In genomic region chr14:63867926-63868921, GRCh38 we compare ENCODE assay signal across 9 cellular contexts. TPM values are rescaled to one million over a fixed set of nuclear protein-coding genes. Genes with fewer than 3 reads are reported as not detected.
A peak's percentile ranks its signal among the peaks of the same experiment; 100 is the strongest.
DNase-seq lines count a peak whose midpoint lies in the region; ATAC-seq and TF ChIP-seq lines count a peak whose summit lies in the region.
"Had no signal": no experiment of that assay in that cellular context is flagged by ENCODE, and none has a peak within 500 bp of the region (broad histone marks: within the 10 kb centered on the region; RNA-seq: fewer than 3 reads in every experiment).

No MANE protein-coding gene starts in this region.

- no peak overlapping the region for H2BK120ac ChIP-seq in trophoblast cell (ENCODE audit: insufficient read depth, low read length, poor library complexity)

- no peak overlapping the region for H2AK5ac ChIP-seq in trophoblast cell (ENCODE audit: low read length)

- peaks cover 3% of the 10 kb centered on the region for H3K4me1 Mint-ChIP-seq in CD14-positive monocyte

- H3K9ac ChIP-seq in trophoblast cell (ENCODE audit: low read length) = no peak overlapping the region

- H3K9me3 ChIP-seq in body of pancreas (no peaks in the 10 kb centered on the region), trophoblast cell (ENCODE audit: insufficient read depth, low read depth, low read length) (no peaks in the 10 kb centered on the region), prostate gland (no peaks in the 10 kb centered on the region)

- ATAC-seq in GM19324 (IDR thresholded peaks at IDR 0.05; ENCODE audit: low FRiP score, unreplicated experiment) (peak; percentile 22), body of pancreas (peak; percentile 22), HG03159 (IDR thresholded peaks at IDR 0.05; ENCODE audit: unreplicated experiment) (no peak)

- peak; percentile 38 for DNase-seq in LoVo (ENCODE audit: low spot score)
- DNase-seq in body of pancreas = no peak
- DNase-seq in trophoblast cell = peak; percentile 14 to 85
- DNase-seq in CD14-positive monocyte (ENCODE audit: low spot score) = no peak
- DNase-seq in prostate gland (ENCODE audit: low spot score) = no peak
- DNase-seq: midbrain had no signal

- no peaks in the 10 kb centered on the region for H3K36me3 ChIP-seq in body of pancreas (replicated peaks in 1 of 2; ENCODE audit: insufficient read depth in 1 of 2, low read depth in 2 of 2)
- H3K36me3 ChIP-seq in trophoblast cell (ENCODE audit: control insufficient read depth in 1 of 2, insufficient read depth in 2 of 2, low read length in 2 of 2) = no peaks in the 10 kb centered on the region
- H3K36me3 ChIP-seq in prostate gland = no peaks in the 10 kb centered on the region

- WGBS in body of pancreas, 2 donors = 62% methylated on average over 6 of the region's 6 CpGs
- WGBS in trophoblast cell (ENCODE audit: extremely low coverage, insufficient coverage, insufficient read length) = no CpG with 5 or more reads among the region's 6 CpGs
- WGBS in prostate gland = 57% methylated on average over 6 of the region's 6 CpGs

- no peaks in the 10 kb centered on the region for H3K36me3 Mint-ChIP-seq in CD14-positive monocyte

- H3K27me3 Mint-ChIP-seq in CD14-positive monocyte (ENCODE audit: low read depth in 3 of 3) = peaks cover 14 to 51% (median 23%) of the 10 kb centered on the region in 3 donors

- no peak overlapping the region for H3K27ac Mint-ChIP-seq in CD14-positive monocyte

- H3K23ac ChIP-seq in trophoblast cell (ENCODE audit: low read length) = no peak overlapping the region

- H3K4me3 ChIP-seq in body of pancreas (no peak overlapping the region), trophoblast cell (ENCODE audit: low read depth, low read length) (no peak overlapping the region), prostate gland (no peak overlapping the region)

- no peak overlapping the region for H4K8ac ChIP-seq in trophoblast cell (ENCODE audit: low read depth, low read length)

- H3K27ac ChIP-seq in body of pancreas (peak overlapping the region; percentile 39 to 71 (median 53)), trophoblast cell (ENCODE audit: low read depth, low read length) (no peak overlapping the region), prostate gland (no peak overlapping the region)
- H3K27ac ChIP-seq: HL-60 had no signal

- H2AFZ ChIP-seq in trophoblast cell (ENCODE audit: insufficient read depth, low read length, poor library complexity) = no peak overlapping the region

- no peak for TF ChIP-seq CTCF in body of pancreas (IDR thresholded peaks at IDR 0.05)
- no peak for TF ChIP-seq CTCF in CD14-positive monocyte (IDR thresholded peaks at IDR 0.05)
- no peak for TF ChIP-seq CTCF in prostate gland (IDR thresholded peaks at IDR 0.05)

- H4K12ac ChIP-seq in trophoblast cell (ENCODE audit: low read depth, low read length) = no peak overlapping the region

- H2BK12ac ChIP-seq in trophoblast cell (ENCODE audit: low read length) = no peak overlapping the region

- intact Hi-C loops in body of pancreas (cut with DNase I) = no loop called here
- intact Hi-C loops in CD14-positive monocyte (cut with micrococcal nuclease) = no loop called here
- intact Hi-C loops in prostate gland (cut with DNase I) = no loop called here

- H3K4me3 Mint-ChIP-seq in CD14-positive monocyte = peak overlapping the region in 1 of 2 donors; percentile 30

- H3K27me3 ChIP-seq in body of pancreas = no peaks in the 10 kb centered on the region
- H3K27me3 ChIP-seq in trophoblast cell (ENCODE audit: insufficient read depth, low read length) = no peaks in the 10 kb centered on the region
- H3K27me3 ChIP-seq in prostate gland (replicated peaks; ENCODE audit: insufficient read depth) = no peaks in the 10 kb centered on the region

- H3K4me1 ChIP-seq in body of pancreas = peaks cover 49% of the 10 kb centered on the region
- peaks cover 3 to 9% of the 10 kb centered on the region in 2 experiments for H3K4me1 ChIP-seq in trophoblast cell (ENCODE audit: control insufficient read depth in 1 of 2, insufficient read depth in 2 of 2, low read length in 2 of 2)
- no peaks in the 10 kb centered on the region for H3K4me1 ChIP-seq in prostate gland (replicated peaks)

- H3K18ac ChIP-seq in trophoblast cell (ENCODE audit: low read length) = no peak overlapping the region

- TF ChIP-seq POLR2A in body of pancreas (IDR thresholded peaks at IDR 0.05) (no peak), prostate gland (IDR thresholded peaks at IDR 0.05) (no peak)

- H3K4ac ChIP-seq in trophoblast cell (ENCODE audit: low read depth, low read length) = no peak overlapping the region

- no peak overlapping the region for H3K4me2 ChIP-seq in trophoblast cell (ENCODE audit: low read length)

- H3K79me1 ChIP-seq in trophoblast cell (ENCODE audit: low read length) = no peaks in the 10 kb centered on the region

- H3K79me2 ChIP-seq in trophoblast cell (ENCODE audit: control insufficient read depth, insufficient read depth, low read length, poor library complexity) = no peaks in the 10 kb centered on the region

- H3K14ac ChIP-seq in trophoblast cell (ENCODE audit: low read length) = no peak overlapping the region

- no peak overlapping the region for H2BK5ac ChIP-seq in trophoblast cell (ENCODE audit: low read depth, low read length, poor library complexity)

- H3K9me3 Mint-ChIP-seq in CD14-positive monocyte = peaks cover 0 to 4% (median 0%) of the 10 kb centered on the region in 7 donors

- H4K91ac ChIP-seq in trophoblast cell (ENCODE audit: low read depth, low read length) = no peak overlapping the region

RNA-seq across cellular contexts. Expression of gene SYNE2, which starts 15.4 kb away (rescaled TPM):
- total RNA-seq in body of pancreas = 100 to 1,000 TPM; 163 to 240 TPM
- polyA plus RNA-seq in trophoblast cell (2013) = 25.0 TPM in 2 replicates
- polyA plus RNA-seq in CD14-positive monocyte = under 1 TPM; 0.06 to 0.46 TPM
- 100 to 1,000 TPM; 104 to 390 TPM for total RNA-seq in prostate gland

Comparison
In these comparisons a context has a peak if more than half of its experiments do, and no peak if none do; other contexts are left out.
1. DNase-seq: peak in LoVo (single experiment) and trophoblast cell (2 of 2); none in body of pancreas (0 of 4), CD14-positive monocyte (single experiment) and prostate gland (single experiment).
2. H3K27ac ChIP-seq: peak in body of pancreas (4 of 4); none in trophoblast cell (single experiment) and prostate gland (0 of 2).